ENCODE assay signal across 8 cellular contexts in the genomic region with DNA sequence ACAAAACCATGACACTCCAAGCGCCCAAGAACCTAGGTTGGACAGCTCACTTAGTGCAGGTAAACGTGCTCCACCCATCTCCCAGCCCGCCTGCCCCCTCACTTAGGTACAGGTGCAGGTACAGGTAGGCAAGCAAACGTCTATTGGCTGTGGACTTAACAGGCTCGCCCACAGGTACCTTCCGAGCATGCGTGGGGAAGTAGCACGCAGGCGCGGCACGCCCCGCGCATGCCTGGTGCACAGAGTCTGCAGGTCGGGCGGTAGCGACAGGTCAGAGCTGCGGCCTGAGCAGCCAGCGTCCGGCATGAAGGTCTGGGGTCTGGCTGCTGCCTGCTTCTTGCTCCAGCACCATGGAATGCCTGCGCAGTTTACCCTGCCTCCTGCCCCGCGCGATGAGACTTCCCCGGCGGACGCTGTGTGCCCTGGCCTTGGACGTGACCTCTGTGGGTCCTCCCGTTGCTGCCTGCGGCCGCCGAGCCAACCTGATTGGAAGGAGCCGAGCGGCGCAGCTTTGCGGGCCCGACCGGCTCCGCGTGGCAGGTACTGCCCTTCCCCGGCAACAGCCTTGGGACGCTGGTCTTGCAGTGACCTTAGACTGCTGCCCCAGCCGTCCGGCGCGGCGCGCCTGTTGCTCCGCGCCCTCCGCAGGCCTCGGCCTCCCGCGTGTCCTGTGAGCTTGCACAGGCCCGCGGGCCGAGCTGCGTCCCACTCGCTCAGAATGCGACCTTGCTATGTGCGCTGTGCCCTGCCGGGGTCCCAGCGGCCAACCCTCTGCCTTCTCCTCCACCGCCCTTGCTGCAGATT. TPM values are rescaled to one million over a fixed set of nuclear protein-coding genes. Genes with fewer than 3 reads are reported as not detected.
DNase-seq lines count a peak whose midpoint lies in the region; TF ChIP-seq lines count a peak whose summit lies in the region.

Gene MRS2, plus strand, starts transcription at position 240 of the 804 bp plus-strand sequence. Its CDS starts 111 bp downstream, at position 351.

- no peaks in the 10 kb centered on the region for H3K9me3 Mint-ChIP-seq in HFFc6
- H3K9me3 Mint-ChIP-seq in activated naive CD8-positive, alpha-beta T cell (ENCODE audit: low read depth) = no peaks in the 10 kb centered on the region

- H2AFZ ChIP-seq in osteoblast (ENCODE audit: low read length) = peak within 1 kb of the TSS; percentile 97

- CTCF ChIA-PET in GM10248 (lab: Yijun Ruan, JAX) = interaction anchor here (1.0 to 1.8 kb wide), 4 partner anchors 10 to 120 kb away, joined by 3 to 5 read pairs (median 4); no protein-coding TSS in a partner anchor

- TF ChIP-seq CTCF in GM10248 (IDR thresholded peaks at IDR 0.05; ENCODE audit: control extremely low read depth, extremely low read depth, low read depth, missing control alignments) (no peak), HFFc6 (IDR thresholded peaks at IDR 0.05) (no peak), osteoblast (IDR thresholded peaks at IDR 0.05; ENCODE audit: extremely low read depth, low read depth, low read length) (no peak), testis (IDR thresholded peaks at IDR 0.05) (no peak)

- H3K4me3 ChIP-seq in osteoblast (ENCODE audit: insufficient read depth, low read length) (peak within 1 kb of the TSS; percentile 99), testis (peak within 1 kb of the TSS; percentile 89 to 98)

- peaks cover 7% of the 10 kb centered on the region for H4K20me1 ChIP-seq in osteoblast (ENCODE audit: insufficient read depth, low read length)

- H3K27ac ChIP-seq in osteoblast (ENCODE audit: low read depth, low read length) (peak within 1 kb of the TSS; percentile 74), testis (peak within 1 kb of the TSS; percentile 40 to 84)

- peaks cover 11% of the 10 kb centered on the region; the same call in 1 of the 2 replicates for H3K36me3 Mint-ChIP-seq in HFFc6 (ENCODE audit: low read depth)
- no peaks in the 10 kb centered on the region for H3K36me3 Mint-ChIP-seq in activated naive CD8-positive, alpha-beta T cell

- H3K9me3 ChIP-seq in osteoblast (ENCODE audit: low read depth, low read length) = no peaks in the 10 kb centered on the region
- no peaks in the 10 kb centered on the region for H3K9me3 ChIP-seq in testis

- H3K4me1 Mint-ChIP-seq in HFFc6 (ENCODE audit: low read depth) = peaks cover 47% of the 10 kb centered on the region
- peaks cover 21% of the 10 kb centered on the region for H3K4me1 Mint-ChIP-seq in activated naive CD8-positive, alpha-beta T cell (ENCODE audit: low read depth)

- H3K27me3 ChIP-seq in osteoblast (ENCODE audit: insufficient read depth, low read length) = peaks cover 7% of the 10 kb centered on the region
- no peaks in the 10 kb centered on the region for H3K27me3 ChIP-seq in testis

- intact Hi-C loops in testis (cut with DNase I; ENCODE audit: low total_unique reads) = no loop called here

- H3K79me2 ChIP-seq in osteoblast (ENCODE audit: insufficient read depth, low read length) = peaks cover 44% of the 10 kb centered on the region

- TF ChIP-seq POLR2A in testis (IDR thresholded peaks at IDR 0.05) = no peak

- peaks cover 15% of the 10 kb centered on the region for H3K4me1 ChIP-seq in osteoblast (ENCODE audit: insufficient read depth, low read length)
- peaks cover 4% of the 10 kb centered on the region for H3K4me1 ChIP-seq in testis

- peak within 1 kb of the TSS; percentile 87 for H3K4me2 ChIP-seq in osteoblast (ENCODE audit: insufficient read depth, low read length)

- H3K27me3 Mint-ChIP-seq in HFFc6 (ENCODE audit: insufficient read depth) = peaks cover 14% of the 10 kb centered on the region
- peaks cover 16% of the 10 kb centered on the region for H3K27me3 Mint-ChIP-seq in activated naive CD8-positive, alpha-beta T cell

- 0 to 1% methylated on average over 15 to 53 of the region's 63 CpGs for WGBS in testis, 2 donors

- peak within 1 kb of the TSS; percentile 94 for H3K4me3 Mint-ChIP-seq in HFFc6
- peak within 1 kb of the TSS; percentile 99 for H3K4me3 Mint-ChIP-seq in activated naive CD8-positive, alpha-beta T cell

- H3K36me3 ChIP-seq in osteoblast (ENCODE audit: insufficient read depth, low read length) = no peaks in the 10 kb centered on the region
- H3K36me3 ChIP-seq in testis (ENCODE audit: low read depth, missing control alignments) = no peaks in the 10 kb centered on the region

- POLR2A ChIA-PET in GM10248 (lab: Yijun Ruan, JAX) = no interaction called here

- DNase-seq in GM10248 (ENCODE audit: extremely low spot score) = peak; percentile 91
- peak; percentile 63 for DNase-seq in HFFc6
- peak; percentile 82 for DNase-seq in NAMALWA (ENCODE audit: low spot score)
- peak; percentile 66 for DNase-seq in SKM-1 treated with dmso at 0.1 percent for 144 hours (lab: John Stamatoyannopoulos, UW; ENCODE audit: unreplicated experiment)
- DNase-seq in glomerular visceral epithelial cell (ENCODE audit: extremely low spot score) = peak; percentile 82
- peak; percentile 88 for DNase-seq in osteoblast (ENCODE audit: insufficient read length, low spot score, missing footprints)
- DNase-seq in testis = peak; percentile 91

- H3K27ac Mint-ChIP-seq in HFFc6 = peak within 1 kb of the TSS; percentile 77
- peak within 1 kb of the TSS; percentile 87 for H3K27ac Mint-ChIP-seq in activated naive CD8-positive, alpha-beta T cell

RNA-seq across cellular contexts. Expression of gene MRS2, which starts in this region (rescaled TPM):
- 10 to 100 TPM; 14.7 to 21.1 (median 16.9) TPM for total RNA-seq in HFFc6 (2021; fragmentation: NEBNext Ultra II Directional; extraction: Animal tissue kit (Norgen Biotek cat#: 25700))
- total RNA-seq in osteoblast (22.7 and 23.5 TPM in 2 replicates), testis (10 to 100 TPM; 27.2 to 27.6 TPM)
- 16.6 TPM for polyA plus RNA-seq in testis (ENCODE audit: insufficient read depth, low read depth, low replicate concordance)

Comparison
In these comparisons a context has a peak if more than half of its experiments do, and no peak if none do; other contexts are left out.
1. Peak in every context shown above with its lines: DNase-seq, H3K4me3 ChIP-seq and H3K27ac ChIP-seq.